In genomic region chr4:15002659-15003440, GRCh38 we compare ENCODE assay signal across 8 cellular contexts. TPM values are rescaled to one million over a fixed set of nuclear protein-coding genes. Genes with fewer than 3 reads are reported as not detected.
DNase-seq lines count a peak whose midpoint lies in the region; ATAC-seq and TF ChIP-seq lines count a peak whose summit lies in the region.

No MANE protein-coding gene starts in this region.

- WGBS in gastroesophageal sphincter (ENCODE audit: low coverage in 1 of 2), 2 donors: 0% methylated on average over 15 of the region's 81 CpGs; no CpG with 5 or more reads in 1 of the 2 donors
- under 1% methylated on average over 39 of the region's 81 CpGs for WGBS in suprapubic skin

- TF ChIP-seq CTCF in gastroesophageal sphincter (IDR thresholded peaks at IDR 0.05): peak in 1 of 4 experiments; percentile 2
- no peak for TF ChIP-seq CTCF in suprapubic skin (IDR thresholded peaks at IDR 0.05)

- peak overlapping the region; percentile 88 for H3K4me3 Mint-ChIP-seq in activated naive CD4-positive, alpha-beta T cell treated with anti-CD3 and anti-CD28 coated beads for 36 hours

- peak overlapping the region; percentile 86 to 92 for H3K4me3 ChIP-seq in gastroesophageal sphincter
- H3K4me3 ChIP-seq in suprapubic skin: peak overlapping the region; percentile 100

- H3K27me3 ChIP-seq in gastroesophageal sphincter (no peaks in the 10 kb centered on the region), suprapubic skin (no peaks in the 10 kb centered on the region)

- no peaks in the 10 kb centered on the region for H3K9me3 ChIP-seq in gastroesophageal sphincter
- no peaks in the 10 kb centered on the region for H3K9me3 ChIP-seq in suprapubic skin

- TF ChIP-seq POLR2A in gastroesophageal sphincter (IDR thresholded peaks at IDR 0.05): peak; percentile 65 to 76
- TF ChIP-seq POLR2A in suprapubic skin (IDR thresholded peaks at IDR 0.05): peak in 1 of 2 donors; percentile 7

- H3K4me1 ChIP-seq in gastroesophageal sphincter: peaks cover 0 to 28% (median 9%) of the 10 kb centered on the region in 3 donors
- peaks cover 30% of the 10 kb centered on the region for H3K4me1 ChIP-seq in suprapubic skin

- H3K36me3 Mint-ChIP-seq in activated naive CD4-positive, alpha-beta T cell treated with anti-CD3 and anti-CD28 coated beads for 36 hours (ENCODE audit: low read depth): no peaks in the 10 kb centered on the region

- no peaks in the 10 kb centered on the region for H3K27me3 Mint-ChIP-seq in activated naive CD4-positive, alpha-beta T cell treated with anti-CD3 and anti-CD28 coated beads for 36 hours (ENCODE audit: low read depth)

- CTCF ChIA-PET in activated naive CD4-positive, alpha-beta T cell treated with anti-CD3 and anti-CD28 coated beads for 36 hours (lab: Charles Lee): no interaction called here

- TF ChIP-seq EP300 in gastroesophageal sphincter (IDR thresholded peaks at IDR 0.05) (no peak), suprapubic skin (IDR thresholded peaks at IDR 0.05) (no peak)

- H3K9me3 Mint-ChIP-seq in activated naive CD4-positive, alpha-beta T cell treated with anti-CD3 and anti-CD28 coated beads for 36 hours: no peaks in the 10 kb centered on the region

- intact Hi-C loops in activated naive CD4-positive, alpha-beta T cell treated with anti-CD3 and anti-CD28 coated beads for 36 hours (cut with micrococcal nuclease): loop anchor here (1.0 to 5.0 kb wide), 21 partner anchors 78 to 1519 kb away; partner anchors contain the start of genes BOD1L1, FAM200B, FBXL5 and RAB28

- H3K36me3 ChIP-seq in gastroesophageal sphincter (no peaks in the 10 kb centered on the region), suprapubic skin (peaks cover 2% of the 10 kb centered on the region)

- H3K27ac ChIP-seq in gastroesophageal sphincter (peak overlapping the region; percentile 97 to 100 (median 100)), suprapubic skin (peak overlapping the region; percentile 99)

- ATAC-seq in GM21528 (IDR thresholded peaks at IDR 0.05; ENCODE audit: low FRiP score, unreplicated experiment) (peak; percentile 24), gastroesophageal sphincter (peak; percentile 36)

- DNase-seq in DMS 273 treated with DMSO at 0.1 percent for 48 hours (lab: John Stamatoyannopoulos, UW) (peak; percentile 20), HuH-7.5 (ENCODE audit: low spot score) (peak; percentile 66), SK-MEL-5 (ENCODE audit: low read depth, low spot score) (peak; percentile 93), nucleus accumbens (lab: John Stamatoyannopoulos, UW) (peak in 55 of 56 donors; percentile 53 to 93 (median 77)), suprapubic skin (ENCODE audit: low spot score in 2 of 2) (peak; percentile 90)
- DNase-seq in activated naive CD4-positive, alpha-beta T cell treated with anti-CD3 and anti-CD28 coated beads for 36 hours: peak; percentile 73

- peak overlapping the region; percentile 94 for H3K27ac Mint-ChIP-seq in activated naive CD4-positive, alpha-beta T cell treated with anti-CD3 and anti-CD28 coated beads for 36 hours

- H3K4me1 Mint-ChIP-seq in activated naive CD4-positive, alpha-beta T cell treated with anti-CD3 and anti-CD28 coated beads for 36 hours (ENCODE audit: low read depth): peaks cover 12% of the 10 kb centered on the region

- in situ Hi-C loops in SK-MEL-5 (cut with HindIII; ENCODE audit: low pct_unique_long_range_greater_than_20kb, low sequenced_read_pairs): no loop called here

RNA-seq across cellular contexts. Expression of gene CPEB2, which starts 0.6 kb away (rescaled TPM):
- total RNA-seq in SK-MEL-5 (2014; rRNA removed; shearing (Covaris generic)): 21.2 and 22.1 TPM in 2 replicates
- polyA plus RNA-seq in SK-MEL-5 (2015; cell fraction: cytosol; rRNA removed): 28.3 and 40.0 TPM in 2 replicates
- polyA plus RNA-seq in SK-MEL-5 (2015; cell fraction: nucleus; rRNA removed): 93.4 and 119 TPM in 2 replicates
- 1 to 10 TPM; 4.4 to 5.4 TPM for total RNA-seq in activated naive CD4-positive, alpha-beta T cell treated with anti-CD3 and anti-CD28 coated beads for 36 hours
- total RNA-seq in gastroesophageal sphincter (10 to 100 TPM; 21.9 to 34.4 (median 27.4) TPM), suprapubic skin (10 to 100 TPM; 43.6 to 70.1 (median 49.8) TPM)

Comparison
In these comparisons a context has a peak if more than half of its experiments do, and no peak if none do; other contexts are left out.
1. Peak in every context shown above with its lines: DNase-seq, ATAC-seq, H3K4me3 ChIP-seq and H3K27ac ChIP-seq.
2. DNase-seq: peak in every context shown above with its lines; median percentile 93 in SK-MEL-5; 90 in suprapubic skin; 77 in nucleus accumbens; 73 in activated naive CD4-positive, alpha-beta T cell treated with anti-CD3 and anti-CD28 coated beads for 36 hours; 66 in HuH-7.5; 20 in DMS 273 treated with DMSO at 0.1 percent for 48 hours.